ENCODE assay signal across 3 cellular contexts in genomic region chr13:106499113-106499512, GRCh38.
TF ChIP-seq lines count a peak whose summit lies in the region.

No MANE protein-coding gene starts in this region.

TF ChIP-seq in GM23338, 12 proteins besides CTCF, POLR2A, EP300 and RAD21:
- no peak for TF ChIP-seq STAT1 (IDR thresholded peaks at IDR 0.05; ENCODE audit: unreplicated experiment)

TF ChIP-seq in SK-N-SH, 30 proteins besides CTCF, POLR2A, EP300 and RAD21:
- TF ChIP-seq POLR2AphosphoS5 (IDR thresholded peaks at IDR 0.05; ENCODE audit: low read depth, low read length): no peak
- TF ChIP-seq IRF3 (IDR thresholded peaks at IDR 0.05; ENCODE audit: low read depth, low read length): no peak
- TF ChIP-seq ZBTB33 (IDR thresholded peaks at IDR 0.05; ENCODE audit: borderline replicate concordance, low read depth): no peak
- no peak for TF ChIP-seq REST (IDR thresholded peaks at IDR 0.05; ENCODE audit: low read depth, low read length)
- no peak for TF ChIP-seq ELF1 (IDR thresholded peaks at IDR 0.05)
- no peak for TF ChIP-seq SMC3 (IDR thresholded peaks at IDR 0.05; ENCODE audit: low read depth, low read length)
- no peak for TF ChIP-seq GATA2 (CRISPR knock-in tag; IDR thresholded peaks at IDR 0.05)
- no peak for TF ChIP-seq RFX5 (IDR thresholded peaks at IDR 0.05; ENCODE audit: low read length)
- TF ChIP-seq EZH2phosphoT487 (IDR thresholded peaks at IDR 0.05; ENCODE audit: borderline replicate concordance, low read depth): no peak
- no peak for TF ChIP-seq GABPA (IDR thresholded peaks at IDR 0.05; ENCODE audit: low read depth)
- TF ChIP-seq MAX (IDR thresholded peaks at IDR 0.05; ENCODE audit: low read depth): no peak
- TF ChIP-seq TCF12 (IDR thresholded peaks at IDR 0.05): no peak
- TF ChIP-seq MEF2A (IDR thresholded peaks at IDR 0.05; ENCODE audit: borderline replicate concordance, low read depth): no peak
- TF ChIP-seq FOXJ3 (CRISPR knock-in tag; IDR thresholded peaks at IDR 0.05): no peak
- no peak for TF ChIP-seq YY1 (IDR thresholded peaks at IDR 0.05; ENCODE audit: low read depth)
- no peak for TF ChIP-seq USF1 (IDR thresholded peaks at IDR 0.05; ENCODE audit: borderline replicate concordance, low read depth)
- TF ChIP-seq NRF1 (IDR thresholded peaks at IDR 0.05; ENCODE audit: low read depth, low read length): no peak
- no peak for TF ChIP-seq SIN3A (IDR thresholded peaks at IDR 0.05; ENCODE audit: borderline replicate concordance, low read depth, low read length)

TF ChIP-seq in endothelial cell of umbilical vein, 7 proteins besides CTCF, POLR2A, EP300 and RAD21:
- TF ChIP-seq MYC (IDR thresholded peaks at IDR 0.05; ENCODE audit: low read depth, low read length): no peak
- no peak for TF ChIP-seq EZH2 (IDR thresholded peaks at IDR 0.05; ENCODE audit: borderline replicate concordance, low read depth, low read length, severe bottlenecking)
- no peak for TF ChIP-seq FOS (IDR thresholded peaks at IDR 0.05; ENCODE audit: borderline replicate concordance, insufficient read depth, low read length)
- no peak for TF ChIP-seq GATA2 (IDR thresholded peaks at IDR 0.05; ENCODE audit: insufficient read depth, insufficient read length, low read depth, low read length)
- TF ChIP-seq POLR2AphosphoS5 (IDR thresholded peaks at IDR 0.05; ENCODE audit: insufficient read depth, low read depth, low read length): no peak
- TF ChIP-seq MAX (IDR thresholded peaks at IDR 0.05; ENCODE audit: insufficient read depth, insufficient read length): no peak
- no peak for TF ChIP-seq JUN (IDR thresholded peaks at IDR 0.05; ENCODE audit: borderline replicate concordance, insufficient read depth, insufficient read length, low read depth)
TF ChIP-seq in endothelial cell of umbilical vein: peak in this region for 0.
